Comparison of ENCODE assay signal across 25 cellular contexts in the genomic region with DNA sequence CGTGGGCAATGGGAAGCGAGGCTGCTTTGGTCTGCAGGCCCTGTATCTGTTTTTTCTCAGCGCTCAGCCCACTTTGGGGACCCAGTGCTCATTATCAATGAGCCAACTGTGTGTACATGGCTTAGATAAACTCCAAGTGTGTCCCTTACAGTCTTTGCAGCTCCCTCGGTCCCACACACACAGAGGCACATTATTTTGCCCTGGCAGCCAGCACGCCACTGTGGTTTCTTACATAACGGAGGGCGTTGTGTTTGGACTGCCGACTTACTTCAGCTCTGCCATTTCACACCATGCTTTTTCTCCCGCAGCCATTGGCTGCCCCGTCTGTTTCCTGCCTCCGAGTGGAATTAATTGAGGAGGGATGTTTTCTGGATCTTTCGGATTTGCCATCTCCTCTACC. TPM values are rescaled to one million over a fixed set of nuclear protein-coding genes. Genes with fewer than 3 reads are reported as not detected.
DNase-seq lines count a peak whose midpoint lies in the region; ATAC-seq, FAIRE-seq and TF ChIP-seq lines count a peak whose summit lies in the region.
"Had no signal": no experiment of that assay in that cellular context is flagged by ENCODE, and none has a peak within 500 bp of the region (broad histone marks: within the 10 kb centered on the region; RNA-seq: fewer than 3 reads in every experiment).

No MANE protein-coding gene starts in this region.

- no peak for TF ChIP-seq POLR2A in erythroblast (IDR thresholded peaks at IDR 0.05; ENCODE audit: low read length)

- peak; percentile 43 for ATAC-seq in sciatic nerve
- ATAC-seq in GM18867 (IDR thresholded peaks at IDR 0.05; ENCODE audit: unreplicated experiment) = no peak
- ATAC-seq: activated naive CD8-positive, alpha-beta T cell treated with anti-CD3 and anti-CD28 coated beads, Interleukin-2, amount 50 U/mL, for 24 hours; activated T-cell treated with anti-CD3 and anti-CD28 coated beads, Interleukin-2, amount 50 U/mL, for 4 hours; left colon; stimulated activated naive CD8-positive, alpha-beta T cell treated with anti-CD3 and anti-CD28 coated beads, Interleukin-15, amount 100 ng/mL, for 72 hours had no signal

- no peak for FAIRE-seq in GM19239 (lab: Jason Lieb, UNC)
- FAIRE-seq: colon had no signal

- DNase-seq in COLO829 (ENCODE audit: low spot score) = peak; percentile 23
- peak; percentile 35 for DNase-seq in astrocyte of the hippocampus (ENCODE audit: low read depth, low spot score)
- DNase-seq in inferior parietal cortex (ENCODE audit: extremely low spot score) = peak; percentile 80
- DNase-seq in sciatic nerve (ENCODE audit: low spot score) = peak; percentile 66
- no peak for DNase-seq in erythroblast (lab: John Stamatoyannopoulos, UW)
- no peak for DNase-seq in GM19239 (ENCODE audit: insufficient read length, low spot score)
- DNase-seq in NCI-H2081 treated with DMSO at 0.1 percent for 48 hours (lab: John Stamatoyannopoulos, UW) = no peak
- DNase-seq: activated CD4-positive, alpha-beta T cell treated with anti-CD3 and anti-CD28 coated beads, Interleukin-2, amount 50 U/mL, for 1 hour; activated gamma-delta T cell treated with Interleukin-2 at 50 U/mL for 16 hours; activated naive CD8-positive, alpha-beta T cell treated with anti-CD3 and anti-CD28 coated beads, Interleukin-2, amount 50 U/mL, for 24 hours; activated T-cell treated with anti-CD3 and anti-CD28 coated beads, Interleukin-2, amount 50 U/mL, for 4 hours; BE2C; COR-L47; DMS79 treated with DMSO at 0.1 percent for 48 hours; effector CD8-positive, alpha-beta T cell; left colon; mesenchymal stem cell; MV-4-11; NCI-H1436 treated with DMSO at 0.1 percent for 48 hours; NCI-H446 treated with DMSO at 0.1 percent for 48 hours; stimulated activated naive CD8-positive, alpha-beta T cell treated with anti-CD3 and anti-CD28 coated beads, Interleukin-15, amount 100 ng/mL, for 72 hours; T-helper 9 cell; upper lobe of left lung had no signal

- intact Hi-C loops in sciatic nerve (cut with DNase I) = no loop called here

RNA-seq across cellular contexts. Expression of a gene that starts 56.5 kb away (rescaled TPM):
- 1.2 TPM for total RNA-seq in sciatic nerve

Comparison
In these comparisons a context has a peak if more than half of its experiments do, and no peak if none do; other contexts are left out.
1. DNase-seq: peak in COLO829 (single experiment), astrocyte of the hippocampus (single experiment), inferior parietal cortex (single experiment) and sciatic nerve (single experiment); none in erythroblast (0 of 2), GM19239 (single experiment) and NCI-H2081 treated with DMSO at 0.1 percent for 48 hours (single experiment).